8 cellular contexts compared by ENCODE assay signal in genomic region chr16:23835390-23836077, GRCh38. TPM values are rescaled to one million over a fixed set of nuclear protein-coding genes. Genes with fewer than 3 reads are reported as not detected.
DNase-seq lines count a peak whose midpoint lies in the region; ATAC-seq and TF ChIP-seq lines count a peak whose summit lies in the region.

Gene PRKCB (plus strand): TSS chr16:23835983.

- H3K27me3 ChIP-seq in endodermal cell (ENCODE audit: control insufficient read depth, insufficient read depth, low read length, poor library complexity, severe bottlenecking), result peaks cover 75% of the 10 kb centered on the region

- TF ChIP-seq CTCF in GM13977 (IDR thresholded peaks at IDR 0.05; ENCODE audit: extremely low read depth, insufficient read depth, missing control alignments) (no peak), endodermal cell (conservative IDR thresholded peaks at IDR 0.05) (no peak)

- peak within 1 kb of the TSS; percentile 71 for H3K4me3 ChIP-seq in endodermal cell (ENCODE audit: low read length)

- no peaks in the 10 kb centered on the region for H3K36me3 Mint-ChIP-seq in endodermal cell (ENCODE audit: low read depth)

- no peak within 1 kb of the TSS for H3K27ac ChIP-seq in endodermal cell (ENCODE audit: low read depth, low read length)

- peaks cover 96% of the 10 kb centered on the region for H3K27me3 Mint-ChIP-seq in endodermal cell (ENCODE audit: insufficient read depth)

- no peak within 1 kb of the TSS for H3K27ac Mint-ChIP-seq in endodermal cell

- no peak within 1 kb of the TSS for H3K9ac ChIP-seq in endodermal cell (ENCODE audit: extremely low read depth, low read length, poor library complexity, severe bottlenecking)

- peak; percentile 77 for ATAC-seq in HG02588 (IDR thresholded peaks at IDR 0.05; ENCODE audit: unreplicated experiment)

- peaks cover 5% of the 10 kb centered on the region for H3K9me3 ChIP-seq in endodermal cell (ENCODE audit: control insufficient read depth, low read length)

- H3K9me3 Mint-ChIP-seq in endodermal cell, result peaks cover 8% of the 10 kb centered on the region

- in situ Hi-C loops in GM13977 (cut with MboI; ENCODE audit: low pct_unique_long_range_greater_than_20kb, low sequenced_read_pairs, unreplicated experiment), result no loop called here

- peaks cover 4% of the 10 kb centered on the region for H3K4me1 Mint-ChIP-seq in endodermal cell

- H3K4me3 Mint-ChIP-seq in endodermal cell, result peak within 1 kb of the TSS; percentile 54

- no peaks in the 10 kb centered on the region for H3K4me1 ChIP-seq in endodermal cell (ENCODE audit: control insufficient read depth, insufficient read depth, low read length)

- 0% methylated on average over 61 of the region's 63 CpGs; no CpG with 5 or more reads in 1 of the 2 experiments for WGBS in endodermal cell (ENCODE audit: insufficient coverage in 1 of 2, insufficient read length in 1 of 2), 2 experiments

- peak; percentile 97 for DNase-seq in GM13977 (ENCODE audit: low spot score)
- DNase-seq in NCI-H345 (lab: John Stamatoyannopoulos, UW), result peak; percentile 63
- peak; percentile 97 for DNase-seq in activated CD8-positive, alpha-beta memory T cell treated with anti-CD3 and anti-CD28 coated beads for 24 hours
- DNase-seq in endodermal cell, result peak; percentile 97
- peak; percentile 89 for DNase-seq in midbrain (lab: John Stamatoyannopoulos, UW)
- DNase-seq in stimulated activated CD8-positive, alpha-beta memory T cell treated with anti-CD3 and anti-CD28 coated beads, Interleukin-2, amount 100 ng/mL, for 1 hour (ENCODE audit: low read depth in 2 of 2), result peak; percentile 79 to 83
- DNase-seq in NCI-H1436 (lab: John Stamatoyannopoulos, UW), result no peak

- H3K36me3 ChIP-seq in endodermal cell (ENCODE audit: control insufficient read depth, insufficient read depth, low read length), result no peaks in the 10 kb centered on the region

RNA-seq across cellular contexts. Expression of gene PRKCB, which starts in this region (rescaled TPM):
- total RNA-seq in endodermal cell, result 1 to 10 TPM in 1 of 2 donors, under 1 TPM in 1; 0.38 to 1.1 TPM
- 3.2 TPM for polyA plus RNA-seq in endodermal cell (2013, experiment 1 of 2)
- polyA plus RNA-seq in endodermal cell (2013, experiment 2 of 2), result 3.1 TPM
